In genomic region chr4:178148106-178148505, GRCh38 we compare ENCODE assay signal across 21 cellular contexts.
"Had no signal": no experiment of that assay in that cellular context is flagged by ENCODE, and none has a peak within 500 bp of the region (broad histone marks: within the 10 kb centered on the region; RNA-seq: fewer than 3 reads in every experiment).

No MANE protein-coding gene starts in this region.

- H3K79me2 ChIP-seq: parathyroid adenoma had no signal

- H3K4me1 ChIP-seq: heart left ventricle, parathyroid adenoma, psoas muscle, right lobe of liver, spleen, stomach had no signal

- H3K4me3 ChIP-seq: coronary artery, heart left ventricle, psoas muscle, right lobe of liver, spleen, stomach had no signal

- DNase-seq: effector memory CD4-positive, alpha-beta T cell; erythroblast; heart left ventricle; hippocampal formation; kidney glomerular epithelial cell; naive thymus-derived CD4-positive, alpha-beta T cell; nephron progenitor cell; psoas muscle; retina; right lobe of liver; spleen; stimulated activated CD4-positive, alpha-beta T cell treated with anti-CD3 and anti-CD28 coated beads, Interleukin-15, amount 100 ng/mL, for 24 hours; stimulated activated CD4-positive, alpha-beta T cell treated with anti-CD3 and anti-CD28 coated beads, Interleukin-1b, Interleukin-23, amount 100 ng/mL, for 48 hours; stimulated activated CD4-positive, alpha-beta T cell treated with anti-CD3 and anti-CD28 coated beads, Interleukin-4, amount 100 ng/mL, for 4 hours; stimulated activated naive B cell treated with anti-CD40 and anti-IgM and Interleukin-4, amounts not matched to agents 10 μg/mL and 1 μg/mL and 100 μg/mL, for 72 hours; stomach; substantia nigra had no signal

- H3K36me3 Mint-ChIP-seq: naive thymus-derived CD4-positive, alpha-beta T cell; stimulated activated naive B cell treated with anti-CD40 and anti-IgM and Interleukin-4, amounts not matched to agents 10 μg/mL and 1 μg/mL and 100 μg/mL, for 72 hours had no signal

- H3K4me1 Mint-ChIP-seq: naive thymus-derived CD4-positive, alpha-beta T cell; nephron progenitor cell; stimulated activated naive B cell treated with anti-CD40 and anti-IgM and Interleukin-4, amounts not matched to agents 10 μg/mL and 1 μg/mL and 100 μg/mL, for 72 hours had no signal

- H3K36me3 ChIP-seq: heart left ventricle, right lobe of liver, spleen, stomach had no signal

- H3K9me3 ChIP-seq: right lobe of liver had no signal

- H3K27ac Mint-ChIP-seq: naive thymus-derived CD4-positive, alpha-beta T cell; nephron progenitor cell; stimulated activated naive B cell treated with anti-CD40 and anti-IgM and Interleukin-4, amounts not matched to agents 10 μg/mL and 1 μg/mL and 100 μg/mL, for 72 hours had no signal

- H3K27me3 ChIP-seq: heart left ventricle, right lobe of liver, spleen, stomach had no signal

- ATAC-seq: heart left ventricle; naive thymus-derived CD4-positive, alpha-beta T cell; psoas muscle; right lobe of liver; stimulated activated naive B cell treated with anti-CD40 and anti-IgM and Interleukin-4, amounts not matched to agents 10 μg/mL and 1 μg/mL and 100 μg/mL, for 72 hours had no signal

- H3K27ac ChIP-seq: coronary artery, heart left ventricle, parathyroid adenoma, psoas muscle, right lobe of liver, spleen, stomach had no signal

- H3K4me3 Mint-ChIP-seq: naive thymus-derived CD4-positive, alpha-beta T cell; nephron progenitor cell; stimulated activated naive B cell treated with anti-CD40 and anti-IgM and Interleukin-4, amounts not matched to agents 10 μg/mL and 1 μg/mL and 100 μg/mL, for 72 hours had no signal

- H3K9me3 Mint-ChIP-seq: nephron progenitor cell; stimulated activated naive B cell treated with anti-CD40 and anti-IgM and Interleukin-4, amounts not matched to agents 10 μg/mL and 1 μg/mL and 100 μg/mL, for 72 hours had no signal

- H3K27me3 Mint-ChIP-seq: naive thymus-derived CD4-positive, alpha-beta T cell; stimulated activated naive B cell treated with anti-CD40 and anti-IgM and Interleukin-4, amounts not matched to agents 10 μg/mL and 1 μg/mL and 100 μg/mL, for 72 hours had no signal

- H3K9ac ChIP-seq: parathyroid adenoma had no signal

- FAIRE-seq: endometrium, frontal cortex had no signal

- H2AFZ ChIP-seq: parathyroid adenoma had no signal
